In genomic region chr9:86515221-86515620, GRCh38 we compare ENCODE assay signal across 18 cellular contexts.
DNase-seq lines count a peak whose midpoint lies in the region; TF ChIP-seq lines count a peak whose summit lies in the region.
"Had no signal": no experiment of that assay in that cellular context is flagged by ENCODE, and none has a peak within 500 bp of the region (broad histone marks: within the 10 kb centered on the region; RNA-seq: fewer than 3 reads in every experiment).

No MANE protein-coding gene starts in this region.

- no peak for TF ChIP-seq CTCF in transverse colon (IDR thresholded peaks at IDR 0.05)

- no peak overlapping the region for H2AK5ac ChIP-seq in trophoblast cell (ENCODE audit: low read length)

- no peak for TF ChIP-seq POLR2A in transverse colon (IDR thresholded peaks at IDR 0.05)

- H3K27me3 ChIP-seq in trophoblast cell (ENCODE audit: insufficient read depth, low read length) (no peaks in the 10 kb centered on the region), transverse colon (no peaks in the 10 kb centered on the region)

- DNase-seq in NCI-H69 (lab: John Stamatoyannopoulos, UW) (peak; percentile 26), left kidney (ENCODE audit: low read depth, low spot score) (peak; percentile 38), trophoblast cell (peak; percentile 34 to 59), transverse colon (no peak), HUDEP-2 (lab: John Stamatoyannopoulos, UW; ENCODE audit: unreplicated experiment in 76 of 76) (no peak), caudate nucleus (lab: John Stamatoyannopoulos, UW) (no peak)
- no peak for DNase-seq in activated T-helper 1 cell treated with anti-CD3 and anti-CD28 coated beads, Interleukin-12 subunit alpha, Interleukin-12 subunit beta, Interleukin-2, Interleukin-4 antibody, amounts not matched to agents 30 ng/mL and 10 ng/mL and 1 ng/mL, durations not matched to agents 14 hours and 24 hours and 36 hours (ENCODE audit: low spot score)
- DNase-seq: ACHN; AML-193; Caco-2; CD4-positive, alpha-beta T cell; DMS153; DMS79; GDM1; GOT3; H7; HFFc6 had no signal

- no peak overlapping the region for H3K4me2 ChIP-seq in trophoblast cell (ENCODE audit: low read length)

- no peak overlapping the region for H3K14ac ChIP-seq in trophoblast cell (ENCODE audit: low read length)

- H3K79me2 ChIP-seq in trophoblast cell (ENCODE audit: control insufficient read depth, insufficient read depth, low read length, poor library complexity) = no peaks in the 10 kb centered on the region

- no peaks in the 10 kb centered on the region for H3K9me3 Mint-ChIP-seq in activated T-helper 1 cell treated with anti-CD3 and anti-CD28 coated beads, Interleukin-12 subunit alpha, Interleukin-12 subunit beta, Interleukin-2, Interleukin-4 antibody, amounts not matched to agents 30 ng/mL and 10 ng/mL and 1 ng/mL, durations not matched to agents 14 hours and 24 hours and 36 hours
- H3K9me3 Mint-ChIP-seq: CD4-positive, alpha-beta T cell; HFFc6 had no signal

- H3K27ac ChIP-seq in trophoblast cell (ENCODE audit: low read depth, low read length) (no peak overlapping the region), transverse colon (no peak overlapping the region), caudate nucleus (ENCODE audit: low read depth, low read length) (no peak overlapping the region)
- H3K27ac ChIP-seq: C4-2B had no signal

- no CpG with 5 or more reads among the region's 4 CpGs for WGBS in trophoblast cell (ENCODE audit: extremely low coverage, insufficient coverage, insufficient read length)
- WGBS in transverse colon (ENCODE audit: low coverage in 1 of 2), 2 donors = 35 to 38% methylated on average over 4 of the region's 4 CpGs

- no peak overlapping the region for H3K18ac ChIP-seq in trophoblast cell (ENCODE audit: low read length)

- no peaks in the 10 kb centered on the region for H3K4me1 Mint-ChIP-seq in activated T-helper 1 cell treated with anti-CD3 and anti-CD28 coated beads, Interleukin-12 subunit alpha, Interleukin-12 subunit beta, Interleukin-2, Interleukin-4 antibody, amounts not matched to agents 30 ng/mL and 10 ng/mL and 1 ng/mL, durations not matched to agents 14 hours and 24 hours and 36 hours (ENCODE audit: low read depth)

- no peak overlapping the region for H3K9ac ChIP-seq in trophoblast cell (ENCODE audit: low read length)

- no peak overlapping the region for H4K91ac ChIP-seq in trophoblast cell (ENCODE audit: low read depth, low read length)

- H4K8ac ChIP-seq in trophoblast cell (ENCODE audit: low read depth, low read length) = no peak overlapping the region

- H2BK120ac ChIP-seq in trophoblast cell (ENCODE audit: insufficient read depth, low read length, poor library complexity) = no peak overlapping the region

- H3K27ac Mint-ChIP-seq in activated T-helper 1 cell treated with anti-CD3 and anti-CD28 coated beads, Interleukin-12 subunit alpha, Interleukin-12 subunit beta, Interleukin-2, Interleukin-4 antibody, amounts not matched to agents 30 ng/mL and 10 ng/mL and 1 ng/mL, durations not matched to agents 14 hours and 24 hours and 36 hours = no peak overlapping the region
- H3K27ac Mint-ChIP-seq: CD4-positive, alpha-beta T cell; HFFc6 had no signal

- H3K79me1 ChIP-seq in trophoblast cell (ENCODE audit: low read length) = peaks cover 4% of the 10 kb centered on the region

- no peak overlapping the region for H3K4me3 Mint-ChIP-seq in activated T-helper 1 cell treated with anti-CD3 and anti-CD28 coated beads, Interleukin-12 subunit alpha, Interleukin-12 subunit beta, Interleukin-2, Interleukin-4 antibody, amounts not matched to agents 30 ng/mL and 10 ng/mL and 1 ng/mL, durations not matched to agents 14 hours and 24 hours and 36 hours
- H3K4me3 Mint-ChIP-seq: CD4-positive, alpha-beta T cell; HFFc6 had no signal

- peak overlapping the region; percentile 45 for H2BK12ac ChIP-seq in trophoblast cell (ENCODE audit: low read length)

- intact Hi-C loops in transverse colon (cut with DNase I; ENCODE audit: low total_unique reads) = no loop called here
- intact Hi-C loops in activated T-helper 1 cell treated with anti-CD3 and anti-CD28 coated beads, Interleukin-12 subunit alpha, Interleukin-12 subunit beta, Interleukin-2, Interleukin-4 antibody, amounts not matched to agents 30 ng/mL and 10 ng/mL and 1 ng/mL, durations not matched to agents 14 hours and 24 hours and 36 hours (cut with micrococcal nuclease) = no loop called here

- H2BK5ac ChIP-seq in trophoblast cell (ENCODE audit: low read depth, low read length, poor library complexity) = no peak overlapping the region

- H4K12ac ChIP-seq in trophoblast cell (ENCODE audit: low read depth, low read length) = no peak overlapping the region

- no peaks in the 10 kb centered on the region for H3K36me3 Mint-ChIP-seq in activated T-helper 1 cell treated with anti-CD3 and anti-CD28 coated beads, Interleukin-12 subunit alpha, Interleukin-12 subunit beta, Interleukin-2, Interleukin-4 antibody, amounts not matched to agents 30 ng/mL and 10 ng/mL and 1 ng/mL, durations not matched to agents 14 hours and 24 hours and 36 hours (ENCODE audit: low read depth)

- in situ Hi-C loops in transverse colon (cut with MboI; ENCODE audit: low pct_ligation_motif_present in 1 of 4, low pct_unique_long_range_greater_than_20kb in 1 of 4, low sequenced_read_pairs in 3 of 4) = no loop called here

- peaks cover 6% of the 10 kb centered on the region for H3K27me3 Mint-ChIP-seq in activated T-helper 1 cell treated with anti-CD3 and anti-CD28 coated beads, Interleukin-12 subunit alpha, Interleukin-12 subunit beta, Interleukin-2, Interleukin-4 antibody, amounts not matched to agents 30 ng/mL and 10 ng/mL and 1 ng/mL, durations not matched to agents 14 hours and 24 hours and 36 hours (ENCODE audit: insufficient read depth)

- TF ChIP-seq EP300 in transverse colon (IDR thresholded peaks at IDR 0.05; ENCODE audit: low read depth) = no peak

- peaks cover 0 to 4% of the 10 kb centered on the region in 2 experiments for H3K4me1 ChIP-seq in trophoblast cell (ENCODE audit: control insufficient read depth in 1 of 2, insufficient read depth in 2 of 2, low read length in 2 of 2)
- no peaks in the 10 kb centered on the region for H3K4me1 ChIP-seq in transverse colon
- H3K4me1 ChIP-seq: Caco-2 had no signal

- H3K4me3 ChIP-seq in trophoblast cell (ENCODE audit: low read depth, low read length) = no peak overlapping the region
- no peak overlapping the region for H3K4me3 ChIP-seq in transverse colon

- H3K36me3 ChIP-seq in trophoblast cell (ENCODE audit: control insufficient read depth in 1 of 2, insufficient read depth in 2 of 2, low read length in 2 of 2) (no peaks in the 10 kb centered on the region), transverse colon (no peaks in the 10 kb centered on the region)

- H3K4ac ChIP-seq in trophoblast cell (ENCODE audit: low read depth, low read length) = no peak overlapping the region

- H3K9me3 ChIP-seq in trophoblast cell (ENCODE audit: insufficient read depth, low read depth, low read length) (no peaks in the 10 kb centered on the region), transverse colon (no peaks in the 10 kb centered on the region)
- H3K9me3 ChIP-seq: Caco-2 had no signal

- no peak overlapping the region for H2AFZ ChIP-seq in trophoblast cell (ENCODE audit: insufficient read depth, low read length, poor library complexity)

- H3K23ac ChIP-seq in trophoblast cell (ENCODE audit: low read length) = no peak overlapping the region

Comparison
In these comparisons a context has a peak if more than half of its experiments do, and no peak if none do; other contexts are left out.
1. DNase-seq: peak in NCI-H69 (single experiment), left kidney (single experiment) and trophoblast cell (2 of 2); none in transverse colon (single experiment), HUDEP-2 (0 of 76), caudate nucleus (0 of 61) and activated T-helper 1 cell treated with anti-CD3 and anti-CD28 coated beads, Interleukin-12 subunit alpha, Interleukin-12 subunit beta, Interleukin-2, Interleukin-4 antibody, amounts not matched to agents 30 ng/mL and 10 ng/mL and 1 ng/mL, durations not matched to agents 14 hours and 24 hours and 36 hours (single experiment).